ENCODE assay signal across 9 cellular contexts in the genomic region with DNA sequence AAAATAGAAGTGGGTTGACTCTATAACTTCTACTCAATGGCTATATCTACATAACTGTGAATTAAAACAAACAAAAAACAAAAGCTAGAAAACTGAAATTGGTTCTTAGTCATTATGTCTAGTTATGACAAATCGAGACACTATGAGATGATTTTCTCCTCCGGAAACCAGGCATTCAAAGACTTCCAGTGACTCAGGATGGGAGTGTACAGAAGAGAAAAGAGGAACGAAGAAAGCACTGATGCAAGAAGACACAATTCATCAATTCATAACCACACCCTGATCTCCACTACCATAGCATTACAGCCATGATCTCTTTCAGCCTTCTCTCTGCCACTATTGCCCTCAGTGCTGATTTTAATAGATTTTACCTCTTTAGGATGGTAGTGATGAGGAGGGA.
DNase-seq lines count a peak whose midpoint lies in the region; ATAC-seq, FAIRE-seq and TF ChIP-seq lines count a peak whose summit lies in the region.
"Had no signal": no experiment of that assay in that cellular context is flagged by ENCODE, and none has a peak within 500 bp of the region (broad histone marks: within the 10 kb centered on the region; RNA-seq: fewer than 3 reads in every experiment).

No MANE protein-coding gene starts in this region.

- H3K9ac ChIP-seq in GM12878 (ENCODE audit: control insufficient read depth, insufficient read depth, low read length), result no peak overlapping the region

- no TSS peak for BruUV-seq in GM12878 (replicated peaks; lab: Mats Ljungman, UMichigan)

- H3K4me3 ChIP-seq in GM12878, result no peak overlapping the region
- H3K4me3 ChIP-seq: esophagus squamous epithelium had no signal

- 0% methylated on average over 3 of the region's 3 CpGs for WGBS in GM12878 (ENCODE audit: insufficient coverage, insufficient replicate concordance, low lambda C conversion rate, missing lambda C conversion rate)

- no peaks in the 10 kb centered on the region for H3K27me3 ChIP-seq in GM12878 (replicated peaks in 1 of 2; ENCODE audit: control insufficient read depth in 2 of 2, insufficient read depth in 2 of 2, low read length in 1 of 2)
- H3K27me3 ChIP-seq: esophagus squamous epithelium had no signal

- SMC1A ChIA-PET in GM12878 (lab: Charles Lee; ENCODE audit: uncharacterized antibody, unreplicated experiment), result no interaction called here

- intact Hi-C loops in GM12878 (cut with micrococcal nuclease; ENCODE audit: unreplicated experiment), result loop anchor here (10.0 kb wide), 1 partner anchor 542 kb away; no protein-coding TSS in a partner anchor

- DNase-seq in AG20443 (ENCODE audit: low spot score), result peak; percentile 63
- peak; percentile 71 for DNase-seq in GM12878 (ENCODE audit: low read depth, low spot score)
- no peak for DNase-seq in NCI-H526 (lab: John Stamatoyannopoulos, UW)
- DNase-seq in NCI-H1417 (lab: John Stamatoyannopoulos, UW), result no peak
- DNase-seq in SIG-M5 (lab: John Stamatoyannopoulos, UW), result no peak
- no peak for DNase-seq in stimulated activated CD4-positive, alpha-beta T cell treated with anti-CD3 and anti-CD28 coated beads, Interleukin-4, amount 100 ng/mL, for 4 hours
- DNase-seq: esophagus squamous epithelium had no signal

- CTCF ChIA-PET in GM12878 (lab: Yijun Ruan, JAX), result no interaction called here

- no peaks in the 10 kb centered on the region for H4K20me1 ChIP-seq in GM12878 (ENCODE audit: control insufficient read depth, insufficient read depth)

- H3K79me2 ChIP-seq in GM12878 (ENCODE audit: control insufficient read depth, insufficient read depth, low read length), result no peaks in the 10 kb centered on the region

- 0 out of 2 replicates have a peak overlapping the region, but pooled peaks have one; percentile 30 for H3K4me2 ChIP-seq in GM12878 (ENCODE audit: control insufficient read depth, insufficient read depth)

- H2AFZ ChIP-seq in GM12878 (ENCODE audit: control insufficient read depth, low read depth, low read length), result no peak overlapping the region

- RAD21 ChIA-PET in GM12878 (lab: Charles Lee; ENCODE audit: unreplicated experiment), result no interaction called here

- peak; percentile 99 for ATAC-seq in GM21360 (IDR thresholded peaks at IDR 0.05; ENCODE audit: unreplicated experiment)
- ATAC-seq in HG03439 (IDR thresholded peaks at IDR 0.05; ENCODE audit: unreplicated experiment), result peak; percentile 98
- ATAC-seq in GM12878, result peak; percentile 99

- TF ChIP-seq EP300 in GM12878 (IDR thresholded peaks at IDR 0.05; ENCODE audit: borderline replicate concordance in 1 of 2, control insufficient read depth in 1 of 2, low read depth in 2 of 2, low read length in 2 of 2), result peak; percentile 53 to 92; a peak in 3 of 4 replicates

- no peaks in the 10 kb centered on the region for H3K36me3 ChIP-seq in GM12878 (ENCODE audit: control insufficient read depth in 2 of 2, insufficient read depth in 2 of 2, low read length in 1 of 2)
- H3K36me3 ChIP-seq: esophagus squamous epithelium had no signal

- H3K9me3 ChIP-seq in GM12878 (replicated peaks; ENCODE audit: control insufficient read depth, insufficient read depth, low read length), result no peaks in the 10 kb centered on the region; the same call in 1 of the 3 replicates
- H3K9me3 ChIP-seq: esophagus squamous epithelium had no signal

- no peak for TF ChIP-seq RAD21 in GM12878 (IDR thresholded peaks at IDR 0.05; ENCODE audit: insufficient read depth, low read depth, low read length)

- no peak for TF ChIP-seq POLR2A in GM12878 (IDR thresholded peaks at IDR 0.05; ENCODE audit: low read depth, low read length)

- in situ Hi-C loops in GM12878 (cut with MboI), result no loop called here

- H3K27ac ChIP-seq in GM12878 (ENCODE audit: control insufficient read depth, insufficient read depth), result no peak overlapping the region
- H3K27ac ChIP-seq: esophagus squamous epithelium had no signal

- peak; percentile 44 for FAIRE-seq in GM12878 (lab: Jason Lieb, UNC)

- no peaks in the 10 kb centered on the region for H3K4me1 ChIP-seq in GM12878 (ENCODE audit: control insufficient read depth, insufficient read depth, low read length)
- H3K4me1 ChIP-seq: esophagus squamous epithelium had no signal

- POLR2A ChIA-PET in GM12878 (lab: Charles Lee), result no interaction called here

- TF ChIP-seq CTCF in GM12878 (IDR thresholded peaks at IDR 0.05 in 2 of 3, conservative IDR thresholded peaks at IDR 0.05 in 1 of 3; ENCODE audit: control insufficient read depth in 2 of 3, extremely low read depth in 1 of 3, insufficient read depth in 1 of 3, low read depth in 3 of 3, low read length in 3 of 3), result no peak

TF ChIP-seq in GM12878, 131 proteins besides CTCF, POLR2A, EP300 and RAD21 (continues in another document):
- TF ChIP-seq TCF7 (IDR thresholded peaks at IDR 0.05; ENCODE audit: borderline replicate concordance) (peak; percentile 68; the same call in 1 of the 2 replicates), MTA3 (IDR thresholded peaks at IDR 0.05; ENCODE audit: borderline replicate concordance, low read length) (peak; percentile 62; the same call in 1 of the 2 replicates), CREB1 (IDR thresholded peaks at IDR 0.05; ENCODE audit: low read depth) (0 out of 2 replicates have a peak, but pooled peaks have one; percentile 27), CBX5 (IDR thresholded peaks at IDR 0.05; ENCODE audit: low read depth) (0 out of 2 replicates have a peak, but pooled peaks have one; percentile 58), SP1 (IDR thresholded peaks at IDR 0.05; ENCODE audit: low read depth, low read length) (no peak), TCF3 (IDR thresholded peaks at IDR 0.05; ENCODE audit: borderline replicate concordance, insufficient read depth, low read depth, low read length) (0 out of 2 replicates have a peak, but pooled peaks have one; percentile 21), CBX3 (IDR thresholded peaks at IDR 0.05; ENCODE audit: borderline replicate concordance, low read depth) (no peak), MTA2 (IDR thresholded peaks at IDR 0.05; ENCODE audit: low read depth) (peak; percentile 92), YY1 (IDR thresholded peaks at IDR 0.05; ENCODE audit: low read depth, low read length) (no peak), FOXM1 (IDR thresholded peaks at IDR 0.05; ENCODE audit: low read depth, low read length) (peak; percentile 92; the same call in 1 of the 2 replicates)
- TF ChIP-seq, protein P1, sequence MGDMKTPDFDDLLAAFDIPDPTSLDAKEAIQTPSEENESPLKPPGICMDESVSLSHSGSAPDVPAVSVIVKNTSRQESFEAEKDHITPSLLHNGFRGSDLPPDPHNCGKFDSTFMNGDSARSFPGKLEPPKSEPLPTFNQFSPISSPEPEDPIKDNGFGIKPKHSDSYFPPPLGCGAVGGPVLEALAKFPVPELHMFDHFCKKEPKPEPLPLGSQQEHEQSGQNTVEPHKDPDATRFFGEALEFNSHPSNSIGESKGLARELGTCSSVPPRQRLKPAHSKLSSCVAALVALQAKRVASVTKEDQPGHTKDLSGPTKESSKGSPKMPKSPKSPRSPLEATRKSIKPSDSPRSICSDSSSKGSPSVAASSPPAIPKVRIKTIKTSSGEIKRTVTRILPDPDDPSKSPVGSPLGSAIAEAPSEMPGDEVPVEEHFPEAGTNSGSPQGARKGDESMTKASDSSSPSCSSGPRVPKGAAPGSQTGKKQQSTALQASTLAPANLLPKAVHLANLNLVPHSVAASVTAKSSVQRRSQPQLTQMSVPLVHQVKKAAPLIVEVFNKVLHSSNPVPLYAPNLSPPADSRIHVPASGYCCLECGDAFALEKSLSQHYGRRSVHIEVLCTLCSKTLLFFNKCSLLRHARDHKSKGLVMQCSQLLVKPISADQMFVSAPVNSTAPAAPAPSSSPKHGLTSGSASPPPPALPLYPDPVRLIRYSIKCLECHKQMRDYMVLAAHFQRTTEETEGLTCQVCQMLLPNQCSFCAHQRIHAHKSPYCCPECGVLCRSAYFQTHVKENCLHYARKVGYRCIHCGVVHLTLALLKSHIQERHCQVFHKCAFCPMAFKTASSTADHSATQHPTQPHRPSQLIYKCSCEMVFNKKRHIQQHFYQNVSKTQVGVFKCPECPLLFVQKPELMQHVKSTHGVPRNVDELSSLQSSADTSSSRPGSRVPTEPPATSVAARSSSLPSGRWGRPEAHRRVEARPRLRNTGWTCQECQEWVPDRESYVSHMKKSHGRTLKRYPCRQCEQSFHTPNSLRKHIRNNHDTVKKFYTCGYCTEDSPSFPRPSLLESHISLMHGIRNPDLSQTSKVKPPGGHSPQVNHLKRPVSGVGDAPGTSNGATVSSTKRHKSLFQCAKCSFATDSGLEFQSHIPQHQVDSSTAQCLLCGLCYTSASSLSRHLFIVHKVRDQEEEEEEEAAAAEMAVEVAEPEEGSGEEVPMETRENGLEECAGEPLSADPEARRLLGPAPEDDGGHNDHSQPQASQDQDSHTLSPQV (IDR thresholded peaks at IDR 0.05), result no peak
- TF ChIP-seq, protein P2, sequence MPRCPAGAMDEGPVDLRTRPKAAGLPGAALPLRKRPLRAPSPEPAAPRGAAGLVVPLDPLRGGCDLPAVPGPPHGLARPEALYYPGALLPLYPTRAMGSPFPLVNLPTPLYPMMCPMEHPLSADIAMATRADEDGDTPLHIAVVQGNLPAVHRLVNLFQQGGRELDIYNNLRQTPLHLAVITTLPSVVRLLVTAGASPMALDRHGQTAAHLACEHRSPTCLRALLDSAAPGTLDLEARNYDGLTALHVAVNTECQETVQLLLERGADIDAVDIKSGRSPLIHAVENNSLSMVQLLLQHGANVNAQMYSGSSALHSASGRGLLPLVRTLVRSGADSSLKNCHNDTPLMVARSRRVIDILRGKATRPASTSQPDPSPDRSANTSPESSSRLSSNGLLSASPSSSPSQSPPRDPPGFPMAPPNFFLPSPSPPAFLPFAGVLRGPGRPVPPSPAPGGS (IDR thresholded peaks at IDR 0.05; ENCODE audit: borderline replicate concordance, insufficient read depth, low read depth, low read length, poor library complexity, severe bottlenecking), result peak; percentile 77
- TF ChIP-seq, protein P3, sequence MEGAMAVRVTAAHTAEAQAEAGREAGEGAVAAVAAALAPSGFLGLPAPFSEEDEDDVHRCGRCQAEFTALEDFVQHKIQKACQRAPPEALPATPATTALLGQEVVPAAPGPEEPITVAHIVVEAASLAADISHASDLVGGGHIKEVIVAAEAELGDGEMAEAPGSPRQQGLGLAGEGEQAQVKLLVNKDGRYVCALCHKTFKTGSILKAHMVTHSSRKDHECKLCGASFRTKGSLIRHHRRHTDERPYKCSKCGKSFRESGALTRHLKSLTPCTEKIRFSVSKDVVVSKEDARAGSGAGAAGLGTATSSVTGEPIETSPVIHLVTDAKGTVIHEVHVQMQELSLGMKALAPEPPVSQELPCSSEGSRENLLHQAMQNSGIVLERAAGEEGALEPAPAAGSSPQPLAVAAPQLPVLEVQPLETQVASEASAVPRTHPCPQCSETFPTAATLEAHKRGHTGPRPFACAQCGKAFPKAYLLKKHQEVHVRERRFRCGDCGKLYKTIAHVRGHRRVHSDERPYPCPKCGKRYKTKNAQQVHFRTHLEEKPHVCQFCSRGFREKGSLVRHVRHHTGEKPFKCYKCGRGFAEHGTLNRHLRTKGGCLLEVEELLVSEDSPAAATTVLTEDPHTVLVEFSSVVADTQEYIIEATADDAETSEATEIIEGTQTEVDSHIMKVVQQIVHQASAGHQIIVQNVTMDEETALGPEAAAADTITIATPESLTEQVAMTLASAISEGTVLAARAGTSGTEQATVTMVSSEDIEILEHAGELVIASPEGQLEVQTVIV (IDR thresholded peaks at IDR 0.05; ENCODE audit: borderline replicate concordance, partially characterized antibody), result no peak

Comparison
In these comparisons a context has a peak if more than half of its experiments do, and no peak if none do; other contexts are left out.
1. DNase-seq: peak in AG20443 (single experiment) and GM12878 (single experiment); none in NCI-H526 (0 of 2), NCI-H1417 (0 of 3), SIG-M5 (single experiment) and stimulated activated CD4-positive, alpha-beta T cell treated with anti-CD3 and anti-CD28 coated beads, Interleukin-4, amount 100 ng/mL, for 4 hours (0 of 2).
2. Peak in every context shown above with its lines, with median percentiles within 50 percentile points of each other: ATAC-seq.